ENCODE assay signal across 10 cellular contexts in the genomic region with DNA sequence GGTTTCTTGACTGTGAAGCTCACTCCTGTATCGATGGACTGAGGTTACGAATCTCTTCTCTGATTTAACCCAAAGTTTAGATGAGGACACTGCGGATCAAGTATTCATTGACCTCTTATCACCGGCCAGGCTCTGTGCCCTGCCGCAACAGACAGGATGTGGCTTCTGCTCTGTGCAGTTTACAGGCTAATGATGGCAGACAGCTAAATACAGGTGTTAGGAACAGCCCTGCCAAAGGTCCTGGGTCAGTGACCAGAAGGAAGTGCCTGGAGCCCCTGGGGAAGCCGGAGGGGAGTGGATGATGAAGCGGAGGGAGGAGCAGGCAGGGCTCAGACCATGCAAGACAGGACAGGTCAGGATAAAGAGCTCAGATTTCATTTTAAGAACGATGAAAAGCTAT. TPM values are rescaled to one million over a fixed set of nuclear protein-coding genes. Genes with fewer than 3 reads are reported as not detected.
DNase-seq lines count a peak whose midpoint lies in the region; ATAC-seq and TF ChIP-seq lines count a peak whose summit lies in the region.
"Had no signal": no experiment of that assay in that cellular context is flagged by ENCODE, and none has a peak within 500 bp of the region (broad histone marks: within the 10 kb centered on the region; RNA-seq: fewer than 3 reads in every experiment).

No MANE protein-coding gene starts in this region.

- peaks cover 0 to 4% of the 10 kb centered on the region in 2 donors for H3K36me3 Mint-ChIP-seq in naive B cell

- POLR2A ChIA-PET in OCI-LY7 (lab: Charles Lee): interaction anchor here (0.5 to 1.3 kb wide), 4 partner anchors 10 to 318 kb away, joined by 3 to 4 read pairs (median 3); no protein-coding TSS in a partner anchor

- H3K9me3 Mint-ChIP-seq in naive B cell: no peaks in the 10 kb centered on the region
- H3K9me3 Mint-ChIP-seq: T-helper 1 cell treated with Interleukin-12 subunit alpha and Interleukin-12 subunit beta and Interleukin-4 antibody, amounts not matched to agents 30 μg/mL and 1 μg/mL, for 36 hours had no signal

- H3K4me3 ChIP-seq in OCI-LY7 (ENCODE audit: low read depth, low read length, poor library complexity, severe bottlenecking): peak overlapping the region; percentile 38

- H4K20me1 ChIP-seq in OCI-LY7 (ENCODE audit: insufficient read depth, low read length): no peaks in the 10 kb centered on the region

- intact Hi-C loops in OCI-LY7 (cut with micrococcal nuclease; ENCODE audit: unreplicated experiment): loop anchor here (1.0 to 10.0 kb wide), 9 partner anchors 81 to 568 kb away; partner anchors contain the start of genes CARHSP1, LITAFD, PMM2 and TMEM186

- peak overlapping the region; percentile 16; the same call in 1 of the 2 replicates for H2AFZ ChIP-seq in OCI-LY7 (ENCODE audit: low read length)

- no peaks in the 10 kb centered on the region for H3K9me2 ChIP-seq in OCI-LY7 (ENCODE audit: insufficient read depth, low read length)

- peak overlapping the region; percentile 62 for H3K27ac ChIP-seq in OCI-LY7 (ENCODE audit: low read depth, low read length, poor library complexity, severe bottlenecking)
- H3K27ac ChIP-seq: neutrophil had no signal

- peak overlapping the region; percentile 66 for H3K4me2 ChIP-seq in OCI-LY7 (ENCODE audit: low read length)

- H3K9me3 ChIP-seq in OCI-LY7 (ENCODE audit: low read length): no peaks in the 10 kb centered on the region
- H3K9me3 ChIP-seq: neutrophil had no signal

- peak overlapping the region in 3 of 8 donors; percentile 11 to 55 (median 22) for H3K4me3 Mint-ChIP-seq in naive B cell
- H3K4me3 Mint-ChIP-seq: T-helper 1 cell treated with Interleukin-12 subunit alpha and Interleukin-12 subunit beta and Interleukin-4 antibody, amounts not matched to agents 30 μg/mL and 1 μg/mL, for 36 hours had no signal

- CTCF ChIA-PET in OCI-LY7 (lab: Charles Lee; ENCODE audit: unreplicated experiment): interaction anchor here (0.5 kb wide), 1 partner anchor 476 kb away, joined by 3 read pairs; no protein-coding TSS in a partner anchor

- H3K4me1 ChIP-seq in OCI-LY7 (ENCODE audit: insufficient read depth, low read length, poor library complexity, severe bottlenecking): peaks cover 55% of the 10 kb centered on the region

- peaks cover 0 to 12% (median 0%) of the 10 kb centered on the region in 3 donors for H3K27me3 Mint-ChIP-seq in naive B cell

- no TSS peak for BruUV-seq in OCI-LY7 (replicated peaks; lab: Mats Ljungman, UMichigan)

- H3K4me1 Mint-ChIP-seq in naive B cell: peaks cover 26 to 59% (median 36%) of the 10 kb centered on the region in 3 donors

- no peaks in the 10 kb centered on the region for H3K79me2 ChIP-seq in OCI-LY7 (ENCODE audit: insufficient read depth, low read depth, low read length)

- H3K36me3 ChIP-seq in OCI-LY7 (ENCODE audit: insufficient read depth, low read length): no peaks in the 10 kb centered on the region
- H3K36me3 ChIP-seq: neutrophil had no signal

- DNase-seq in OCI-LY7 (ENCODE audit: low spot score): peak; percentile 82
- no peak for DNase-seq in naive B cell
- no peak for DNase-seq in SKM-1 (lab: John Stamatoyannopoulos, UW; ENCODE audit: unreplicated experiment)
- no peak for DNase-seq in stimulated activated CD4-positive, alpha-beta T cell treated with anti-CD3 and anti-CD28 coated beads, Interleukin-4, amount 100 ng/mL, for 24 hours
- DNase-seq in T1000 (lab: John Stamatoyannopoulos, UW): no peak
- DNase-seq in NCI-H2107 (lab: John Stamatoyannopoulos, UW): no peak

- TF ChIP-seq CTCF in OCI-LY7 (conservative IDR thresholded peaks at IDR 0.05; ENCODE audit: low read length): no peak

- ATAC-seq in GM18907 (IDR thresholded peaks at IDR 0.05; ENCODE audit: unreplicated experiment) (peak; percentile 82), HG02759 (IDR thresholded peaks at IDR 0.05; ENCODE audit: unreplicated experiment) (peak; percentile 61), naive B cell (ENCODE audit: low read depth in 2 of 2) (peak; percentile 22 to 47)

- H3K27ac Mint-ChIP-seq in naive B cell: peak overlapping the region in 4 of 6 donors; percentile 6 to 82 (median 58)
- H3K27ac Mint-ChIP-seq: T-helper 1 cell treated with Interleukin-12 subunit alpha and Interleukin-12 subunit beta and Interleukin-4 antibody, amounts not matched to agents 30 μg/mL and 1 μg/mL, for 36 hours had no signal

RNA-seq across cellular contexts. Expression of gene HAPSTR1, which starts 44.4 kb away (rescaled TPM):
- 50.9 and 51.5 TPM in 2 replicates for total RNA-seq in OCI-LY7 (2014; rRNA removed; shearing (Covaris generic))
- total RNA-seq in OCI-LY7 (2022): 71.5 and 77.9 TPM in 2 replicates
- 10 to 100 TPM; 10.1 to 24.8 (median 14.5) TPM for polyA plus RNA-seq in naive B cell (ENCODE audit: low read depth in 6 of 6)
